In the genomic region with DNA sequence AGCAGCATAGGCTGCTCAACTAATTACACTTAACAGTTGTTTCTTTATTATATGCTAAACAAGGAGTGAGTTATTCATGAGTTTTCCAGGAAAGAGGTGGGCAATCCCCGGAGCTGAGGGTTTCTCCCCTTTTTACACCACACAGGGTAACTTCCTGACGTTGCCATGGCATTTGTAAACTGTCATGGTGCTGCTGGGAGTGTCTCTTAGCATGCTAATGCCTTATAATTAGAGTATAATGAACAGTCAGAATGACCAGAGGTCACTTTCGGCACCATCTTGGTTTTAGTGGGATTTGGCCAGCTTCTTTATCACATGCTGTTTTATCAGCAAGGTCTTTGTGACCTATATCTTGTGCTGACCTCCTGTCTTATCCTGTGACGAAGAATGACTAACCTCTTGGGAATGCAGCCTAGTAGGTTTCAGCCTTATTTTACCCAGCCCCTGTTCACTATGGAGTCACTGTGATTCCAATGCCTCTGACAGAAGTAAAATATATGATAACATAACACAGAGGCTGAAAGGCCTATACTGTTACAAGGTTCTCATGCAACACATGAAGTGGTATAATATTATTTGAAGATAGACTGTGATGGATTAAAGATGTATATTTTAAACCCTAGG, we compare ENCODE assay signal across 11 cellular contexts. TPM values are rescaled to one million over a fixed set of nuclear protein-coding genes. Genes with fewer than 3 reads are reported as not detected.
DNase-seq lines count a peak whose midpoint lies in the region; ATAC-seq and TF ChIP-seq lines count a peak whose summit lies in the region.
"Had no signal": no experiment of that assay in that cellular context is flagged by ENCODE, and none has a peak within 500 bp of the region (broad histone marks: within the 10 kb centered on the region; RNA-seq: fewer than 3 reads in every experiment).

No MANE protein-coding gene starts in this region.

- peak; percentile 81 for DNase-seq in activated naive CD4-positive, alpha-beta T cell treated with anti-CD3 and anti-CD28 coated beads for 36 hours
- no peak for DNase-seq in activated naive CD4-positive, alpha-beta T cell treated with anti-CD3 and anti-CD28 coated beads, Interleukin-2, amount 10 ng/mL, durations not matched to agents 7 days and 5 days
- peak; percentile 12 for DNase-seq in fibroblast of mammary gland (ENCODE audit: low read depth)
- DNase-seq in stimulated activated CD8-positive, alpha-beta memory T cell treated with anti-CD3 and anti-CD28 coated beads, Interleukin-15, amount 100 ng/mL, for 48 hours (ENCODE audit: low read depth in 2 of 2) = peak; percentile 21 to 36
- no peak for DNase-seq in HuH-7.5 (ENCODE audit: low spot score)
- no peak for DNase-seq in ascending aorta (ENCODE audit: low spot score in 2 of 2)
- DNase-seq: HFFc6; left colon; NK-92 treated with Interleukin-12 subunit alpha and Interleukin-12 subunit beta, amount 100 ng/mL, for 24 hours had no signal

- no peak for ATAC-seq in HG03108 (IDR thresholded peaks at IDR 0.05; ENCODE audit: unreplicated experiment)
- ATAC-seq: left colon had no signal

- no peaks in the 10 kb centered on the region for H3K9me3 ChIP-seq in ascending aorta

- TF ChIP-seq CTCF in fibroblast of mammary gland (conservative IDR thresholded peaks at IDR 0.05; ENCODE audit: control insufficient read depth, insufficient read depth, low read depth, low read length) (no peak), ascending aorta (IDR thresholded peaks at IDR 0.05) (no peak)

- H3K9me3 Mint-ChIP-seq in activated naive CD4-positive, alpha-beta T cell treated with anti-CD3 and anti-CD28 coated beads for 36 hours = no peaks in the 10 kb centered on the region
- no peaks in the 10 kb centered on the region for H3K9me3 Mint-ChIP-seq in activated naive CD4-positive, alpha-beta T cell treated with anti-CD3 and anti-CD28 coated beads, Interleukin-2, amount 10 ng/mL, durations not matched to agents 7 days and 5 days
- H3K9me3 Mint-ChIP-seq in T-helper 1 cell treated with Interleukin-12 subunit alpha and Interleukin-12 subunit beta and Interleukin-4 antibody, amounts not matched to agents 30 μg/mL and 1 μg/mL, for 36 hours = peaks cover 5% of the 10 kb centered on the region
- H3K9me3 Mint-ChIP-seq: HFFc6 had no signal

- peaks cover 2% of the 10 kb centered on the region for H3K27me3 Mint-ChIP-seq in activated naive CD4-positive, alpha-beta T cell treated with anti-CD3 and anti-CD28 coated beads for 36 hours (ENCODE audit: low read depth)
- no peaks in the 10 kb centered on the region for H3K27me3 Mint-ChIP-seq in activated naive CD4-positive, alpha-beta T cell treated with anti-CD3 and anti-CD28 coated beads, Interleukin-2, amount 10 ng/mL, durations not matched to agents 7 days and 5 days
- no peaks in the 10 kb centered on the region for H3K27me3 Mint-ChIP-seq in T-helper 1 cell treated with Interleukin-12 subunit alpha and Interleukin-12 subunit beta and Interleukin-4 antibody, amounts not matched to agents 30 μg/mL and 1 μg/mL, for 36 hours (ENCODE audit: low read depth)

- H3K36me3 Mint-ChIP-seq in activated naive CD4-positive, alpha-beta T cell treated with anti-CD3 and anti-CD28 coated beads for 36 hours (ENCODE audit: low read depth) = no peaks in the 10 kb centered on the region
- peaks cover 2% of the 10 kb centered on the region for H3K36me3 Mint-ChIP-seq in activated naive CD4-positive, alpha-beta T cell treated with anti-CD3 and anti-CD28 coated beads, Interleukin-2, amount 10 ng/mL, durations not matched to agents 7 days and 5 days
- H3K36me3 Mint-ChIP-seq in T-helper 1 cell treated with Interleukin-12 subunit alpha and Interleukin-12 subunit beta and Interleukin-4 antibody, amounts not matched to agents 30 μg/mL and 1 μg/mL, for 36 hours (ENCODE audit: low read depth) = peaks cover 18% of the 10 kb centered on the region

- H3K4me1 ChIP-seq in ascending aorta = no peaks in the 10 kb centered on the region

- intact Hi-C loops in activated naive CD4-positive, alpha-beta T cell treated with anti-CD3 and anti-CD28 coated beads for 36 hours (cut with micrococcal nuclease) = loop anchor here (1.0 kb wide), 3 partner anchors 8 to 12 kb away; no protein-coding TSS in a partner anchor
- intact Hi-C loops in ascending aorta (cut with DNase I) = no loop called here

- no peak overlapping the region for H3K4me3 ChIP-seq in fibroblast of mammary gland (ENCODE audit: control insufficient read depth, low read depth, low read length)
- no peak overlapping the region for H3K4me3 ChIP-seq in ascending aorta

- H3K4me1 Mint-ChIP-seq in activated naive CD4-positive, alpha-beta T cell treated with anti-CD3 and anti-CD28 coated beads for 36 hours (ENCODE audit: low read depth) = peaks cover 21% of the 10 kb centered on the region
- H3K4me1 Mint-ChIP-seq in activated naive CD4-positive, alpha-beta T cell treated with anti-CD3 and anti-CD28 coated beads, Interleukin-2, amount 10 ng/mL, durations not matched to agents 7 days and 5 days = peaks cover 7% of the 10 kb centered on the region
- H3K4me1 Mint-ChIP-seq in T-helper 1 cell treated with Interleukin-12 subunit alpha and Interleukin-12 subunit beta and Interleukin-4 antibody, amounts not matched to agents 30 μg/mL and 1 μg/mL, for 36 hours (ENCODE audit: low read depth) = peaks cover 37% of the 10 kb centered on the region

- CTCF ChIA-PET in activated naive CD4-positive, alpha-beta T cell treated with anti-CD3 and anti-CD28 coated beads for 36 hours (lab: Charles Lee) = no interaction called here
- CTCF ChIA-PET in activated naive CD4-positive, alpha-beta T cell treated with anti-CD3 and anti-CD28 coated beads, Interleukin-2, amount 10 ng/mL, durations not matched to agents 7 days and 5 days (lab: Charles Lee) = no interaction called here

- no peak overlapping the region for H3K27ac Mint-ChIP-seq in activated naive CD4-positive, alpha-beta T cell treated with anti-CD3 and anti-CD28 coated beads for 36 hours
- H3K27ac Mint-ChIP-seq in activated naive CD4-positive, alpha-beta T cell treated with anti-CD3 and anti-CD28 coated beads, Interleukin-2, amount 10 ng/mL, durations not matched to agents 7 days and 5 days = no peak overlapping the region
- peak overlapping the region; percentile 69 for H3K27ac Mint-ChIP-seq in T-helper 1 cell treated with Interleukin-12 subunit alpha and Interleukin-12 subunit beta and Interleukin-4 antibody, amounts not matched to agents 30 μg/mL and 1 μg/mL, for 36 hours
- H3K27ac Mint-ChIP-seq: HFFc6 had no signal

- no peak overlapping the region for H3K27ac ChIP-seq in ascending aorta

- no peaks in the 10 kb centered on the region for H3K27me3 ChIP-seq in ascending aorta

- H3K4me3 Mint-ChIP-seq in activated naive CD4-positive, alpha-beta T cell treated with anti-CD3 and anti-CD28 coated beads for 36 hours = no peak overlapping the region
- H3K4me3 Mint-ChIP-seq in activated naive CD4-positive, alpha-beta T cell treated with anti-CD3 and anti-CD28 coated beads, Interleukin-2, amount 10 ng/mL, durations not matched to agents 7 days and 5 days = no peak overlapping the region
- no peak overlapping the region for H3K4me3 Mint-ChIP-seq in T-helper 1 cell treated with Interleukin-12 subunit alpha and Interleukin-12 subunit beta and Interleukin-4 antibody, amounts not matched to agents 30 μg/mL and 1 μg/mL, for 36 hours
- H3K4me3 Mint-ChIP-seq: HFFc6 had no signal

- no peaks in the 10 kb centered on the region for H3K36me3 ChIP-seq in ascending aorta

RNA-seq across cellular contexts. Expression of gene RDX, which starts 41.3 kb away (rescaled TPM):
- 10 to 100 TPM; 35.2 to 37.4 TPM for total RNA-seq in activated naive CD4-positive, alpha-beta T cell treated with anti-CD3 and anti-CD28 coated beads for 36 hours
- 105 TPM for total RNA-seq in ascending aorta

Comparison
In these comparisons a context has a peak if more than half of its experiments do, and no peak if none do; other contexts are left out.
1. DNase-seq: peak in activated naive CD4-positive, alpha-beta T cell treated with anti-CD3 and anti-CD28 coated beads for 36 hours (single experiment), fibroblast of mammary gland (single experiment) and stimulated activated CD8-positive, alpha-beta memory T cell treated with anti-CD3 and anti-CD28 coated beads, Interleukin-15, amount 100 ng/mL, for 48 hours (2 of 2); none in activated naive CD4-positive, alpha-beta T cell treated with anti-CD3 and anti-CD28 coated beads, Interleukin-2, amount 10 ng/mL, durations not matched to agents 7 days and 5 days (single experiment), HuH-7.5 (single experiment) and ascending aorta (0 of 2).